ENCODE assay signal across 12 cellular contexts in the genomic region with DNA sequence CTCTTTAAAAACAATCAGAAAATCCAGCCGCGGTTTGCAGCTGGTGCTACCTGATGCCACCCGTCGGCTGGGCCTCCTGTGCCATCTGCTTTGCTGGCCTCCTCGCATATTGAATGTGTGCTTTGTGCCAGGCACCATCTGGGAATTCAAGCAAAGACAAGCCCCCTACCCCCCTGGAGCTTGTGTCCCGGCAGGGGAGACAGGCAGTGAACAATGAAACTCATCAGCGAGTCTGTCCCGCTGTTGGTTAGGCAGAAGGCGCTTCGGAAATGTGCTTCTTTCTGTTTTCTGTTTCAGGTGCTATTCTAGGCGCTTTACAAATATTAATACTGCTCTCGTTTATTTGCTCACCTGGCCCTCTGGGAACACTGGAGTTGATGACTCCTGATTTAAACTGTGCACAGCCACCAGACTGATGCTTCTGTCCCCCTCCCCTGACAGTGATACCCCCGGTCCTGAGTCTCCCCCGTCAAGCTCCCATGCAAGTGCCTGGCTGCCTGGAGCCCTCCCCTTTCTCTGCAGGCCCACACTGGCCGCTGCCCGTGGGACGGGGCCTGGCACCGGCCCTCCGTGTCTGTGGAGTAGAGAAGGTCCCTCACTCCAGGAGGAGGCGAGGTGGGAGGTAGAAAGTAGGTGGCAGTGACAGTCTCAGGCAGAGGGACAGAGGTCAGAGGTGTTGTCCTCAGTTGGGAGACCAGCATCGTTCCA.
A peak's percentile ranks its signal among the peaks of the same experiment; 100 is the strongest.
DNase-seq lines count a peak whose midpoint lies in the region; ATAC-seq and TF ChIP-seq lines count a peak whose summit lies in the region.
"Had no signal": no experiment of that assay in that cellular context is flagged by ENCODE, and none has a peak within 500 bp of the region (broad histone marks: within the 10 kb centered on the region; RNA-seq: fewer than 3 reads in every experiment).

No MANE protein-coding gene starts in this region.

- H3K27me3 Mint-ChIP-seq in activated CD4-positive, alpha-beta T cell treated with anti-CD3 and anti-CD28 coated beads, Interleukin-2, amount 10 ng/mL, durations not matched to agents 7 days and 5 days, result no peaks in the 10 kb centered on the region
- H3K27me3 Mint-ChIP-seq: activated T-helper 17 cell treated with anti-CD3 and anti-CD28 coated beads, Interleukin-2, amount 50 U/mL, for 72 hours; CD4-positive, CD25-positive, alpha-beta regulatory T cell had no signal

- H3K27ac Mint-ChIP-seq in activated CD4-positive, alpha-beta T cell treated with anti-CD3 and anti-CD28 coated beads, Interleukin-2, amount 10 ng/mL, durations not matched to agents 7 days and 5 days, result no peak overlapping the region
- H3K27ac Mint-ChIP-seq: activated T-helper 17 cell treated with anti-CD3 and anti-CD28 coated beads, Interleukin-2, amount 50 U/mL, for 72 hours had no signal

- H3K36me3 Mint-ChIP-seq in activated CD4-positive, alpha-beta T cell treated with anti-CD3 and anti-CD28 coated beads, Interleukin-2, amount 10 ng/mL, durations not matched to agents 7 days and 5 days (ENCODE audit: low read depth), result peaks cover 8% of the 10 kb centered on the region

- H3K36me3 ChIP-seq in H7 (replicated peaks; ENCODE audit: control insufficient read depth, insufficient read depth, low read length), result peaks cover 2% of the 10 kb centered on the region; the same call in 1 of the 2 replicates

- intact Hi-C loops in left colon (cut with DNase I, micrococcal nuclease), result no loop called here

- no peak overlapping the region for H3K4me3 Mint-ChIP-seq in activated CD4-positive, alpha-beta T cell treated with anti-CD3 and anti-CD28 coated beads, Interleukin-2, amount 10 ng/mL, durations not matched to agents 7 days and 5 days
- H3K4me3 Mint-ChIP-seq: activated T-helper 17 cell treated with anti-CD3 and anti-CD28 coated beads, Interleukin-2, amount 50 U/mL, for 72 hours; CD4-positive, CD25-positive, alpha-beta regulatory T cell had no signal

- peak; percentile 83 for DNase-seq in GM12865 (ENCODE audit: low read depth)
- peak; percentile 83 for DNase-seq in H7
- peak; percentile 97 for DNase-seq in NCI-H2171 treated with DMSO at 0.1 percent for 48 hours (lab: John Stamatoyannopoulos, UW)
- no peak for DNase-seq in left colon
- DNase-seq in COLO829 (ENCODE audit: low spot score), result no peak
- no peak for DNase-seq in AG08396 (ENCODE audit: low spot score)
- no peak for DNase-seq in putamen (ENCODE audit: low spot score)
- DNase-seq in activated CD4-positive, alpha-beta T cell treated with anti-CD3 and anti-CD28 coated beads, Interleukin-2, amount 10 ng/mL, durations not matched to agents 7 days and 5 days, result no peak
- DNase-seq: CD4-positive, CD25-positive, alpha-beta regulatory T cell; lower lobe of right lung; trophoblast cell had no signal

- no peaks in the 10 kb centered on the region for H3K27me3 ChIP-seq in H7 (ENCODE audit: control insufficient read depth, insufficient read depth, low read length)

- TF ChIP-seq CTCF in GM12865 (IDR thresholded peaks at IDR 0.05; ENCODE audit: insufficient read depth, low read depth, low read length, missing control alignments), result no peak

- no peaks in the 10 kb centered on the region for H3K9me3 Mint-ChIP-seq in activated CD4-positive, alpha-beta T cell treated with anti-CD3 and anti-CD28 coated beads, Interleukin-2, amount 10 ng/mL, durations not matched to agents 7 days and 5 days
- H3K9me3 Mint-ChIP-seq: activated T-helper 17 cell treated with anti-CD3 and anti-CD28 coated beads, Interleukin-2, amount 50 U/mL, for 72 hours; CD4-positive, CD25-positive, alpha-beta regulatory T cell had no signal

- POLR2A ChIA-PET in activated CD4-positive, alpha-beta T cell treated with anti-CD3 and anti-CD28 coated beads, Interleukin-2, amount 10 ng/mL, durations not matched to agents 7 days and 5 days (lab: Charles Lee), result no interaction called here

- ATAC-seq in left colon, result peak; percentile 8
- ATAC-seq: activated T-helper 17 cell treated with anti-CD3 and anti-CD28 coated beads, Interleukin-2, amount 50 U/mL, for 72 hours; lower lobe of right lung had no signal

- peak overlapping the region; percentile 52 for H3K4me3 ChIP-seq in GM12865 (ENCODE audit: low read depth, low read length)
- no peak overlapping the region for H3K4me3 ChIP-seq in H7 (ENCODE audit: insufficient read depth, low read depth, low read length)
- H3K4me3 ChIP-seq: lower lobe of right lung had no signal

- CTCF ChIA-PET in activated CD4-positive, alpha-beta T cell treated with anti-CD3 and anti-CD28 coated beads, Interleukin-2, amount 10 ng/mL, durations not matched to agents 7 days and 5 days (lab: Charles Lee), result interaction anchor here (0.7 to 1.3 kb wide), 3 partner anchors 9 to 249 kb away, joined by 3 to 4 read pairs (median 4); no protein-coding TSS in a partner anchor

- no peaks in the 10 kb centered on the region for H3K4me1 Mint-ChIP-seq in activated CD4-positive, alpha-beta T cell treated with anti-CD3 and anti-CD28 coated beads, Interleukin-2, amount 10 ng/mL, durations not matched to agents 7 days and 5 days

Comparison
In these comparisons a context has a peak if more than half of its experiments do, and no peak if none do; other contexts are left out.
1. DNase-seq: peak in GM12865 (single experiment), H7 (single experiment) and NCI-H2171 treated with DMSO at 0.1 percent for 48 hours (single experiment); none in left colon (0 of 2), COLO829 (single experiment), AG08396 (single experiment), putamen (single experiment) and activated CD4-positive, alpha-beta T cell treated with anti-CD3 and anti-CD28 coated beads, Interleukin-2, amount 10 ng/mL, durations not matched to agents 7 days and 5 days (single experiment).